Comparison of ENCODE assay signal across 13 cellular contexts in genomic region chr12:53198470-53199110, GRCh38. TPM values are rescaled to one million over a fixed set of nuclear protein-coding genes. Genes with fewer than 3 reads are reported as not detected.
DNase-seq lines count a peak whose midpoint lies in the region; ATAC-seq, FAIRE-seq and TF ChIP-seq lines count a peak whose summit lies in the region.
"Had no signal": no experiment of that assay in that cellular context is flagged by ENCODE, and none has a peak within 500 bp of the region (broad histone marks: within the 10 kb centered on the region; RNA-seq: fewer than 3 reads in every experiment).

No MANE protein-coding gene starts in this region.

- peak overlapping the region; percentile 99 for H3K9ac ChIP-seq in MM.1S (ENCODE audit: low read length)
- H3K9ac ChIP-seq in neural progenitor cell = no peak overlapping the region
- H3K9ac ChIP-seq: SK-N-SH had no signal

- peak; percentile 53 to 85 (median 59) for ATAC-seq in natural killer cell

- peak overlapping the region; percentile 97 for H3K4me2 ChIP-seq in MM.1S (ENCODE audit: low read depth, low read length)
- no peak overlapping the region for H3K4me2 ChIP-seq in neural progenitor cell
- H3K4me2 ChIP-seq: SK-N-SH had no signal

- H3K4me1 Mint-ChIP-seq in activated T-helper 1 cell treated with anti-CD3 and anti-CD28 coated beads, Interleukin-12 subunit alpha, Interleukin-12 subunit beta, Interleukin-2, Interleukin-4 antibody, amounts not matched to agents 30 ng/mL and 10 ng/mL and 1 ng/mL, durations not matched to agents 14 hours and 24 hours and 36 hours (ENCODE audit: low read depth) = peaks cover 59% of the 10 kb centered on the region
- H3K4me1 Mint-ChIP-seq in natural killer cell (peaks cover 45 to 67% of the 10 kb centered on the region in 2 donors), neural progenitor cell (peaks cover 12% of the 10 kb centered on the region)

- intact Hi-C loops in activated T-helper 1 cell treated with anti-CD3 and anti-CD28 coated beads, Interleukin-12 subunit alpha, Interleukin-12 subunit beta, Interleukin-2, Interleukin-4 antibody, amounts not matched to agents 30 ng/mL and 10 ng/mL and 1 ng/mL, durations not matched to agents 14 hours and 24 hours and 36 hours (cut with micrococcal nuclease) = loop anchor here (1.0 kb wide), 2 partner anchors 8 to 39 kb away; no protein-coding TSS in a partner anchor
- intact Hi-C loops in natural killer cell (cut with micrococcal nuclease) (no loop called here), breast epithelium (cut with DNase I; ENCODE audit: low total_unique reads) (no loop called here)

- no peaks in the 10 kb centered on the region for H3K9me3 Mint-ChIP-seq in activated T-helper 1 cell treated with anti-CD3 and anti-CD28 coated beads, Interleukin-12 subunit alpha, Interleukin-12 subunit beta, Interleukin-2, Interleukin-4 antibody, amounts not matched to agents 30 ng/mL and 10 ng/mL and 1 ng/mL, durations not matched to agents 14 hours and 24 hours and 36 hours
- H3K9me3 Mint-ChIP-seq in natural killer cell = no peaks in the 10 kb centered on the region
- H3K9me3 Mint-ChIP-seq in neural progenitor cell = no peaks in the 10 kb centered on the region

- peak overlapping the region; percentile 60 for H3K4me3 Mint-ChIP-seq in activated T-helper 1 cell treated with anti-CD3 and anti-CD28 coated beads, Interleukin-12 subunit alpha, Interleukin-12 subunit beta, Interleukin-2, Interleukin-4 antibody, amounts not matched to agents 30 ng/mL and 10 ng/mL and 1 ng/mL, durations not matched to agents 14 hours and 24 hours and 36 hours
- H3K4me3 Mint-ChIP-seq in natural killer cell = peak overlapping the region; percentile 82
- no peak overlapping the region for H3K4me3 Mint-ChIP-seq in neural progenitor cell

- H3K36me3 ChIP-seq in MM.1S (replicated peaks; ENCODE audit: insufficient read depth, low read length) = peaks cover 54% of the 10 kb centered on the region
- no peaks in the 10 kb centered on the region for H3K36me3 ChIP-seq in neural progenitor cell
- H3K36me3 ChIP-seq in breast epithelium = no peaks in the 10 kb centered on the region
- H3K36me3 ChIP-seq: tibial artery had no signal

- no peak for TF ChIP-seq POLR2A in breast epithelium (IDR thresholded peaks at IDR 0.05)

- TF ChIP-seq CTCF in MM.1S (IDR thresholded peaks at IDR 0.05; ENCODE audit: low read length) (no peak), natural killer cell (IDR thresholded peaks at IDR 0.05) (no peak), neural progenitor cell (IDR thresholded peaks at IDR 0.05) (no peak), D721Med (IDR thresholded peaks at IDR 0.05; ENCODE audit: insufficient read depth, missing control alignments) (no peak), breast epithelium (IDR thresholded peaks at IDR 0.05) (no peak)

- peaks cover 57% of the 10 kb centered on the region for H3K36me3 Mint-ChIP-seq in activated T-helper 1 cell treated with anti-CD3 and anti-CD28 coated beads, Interleukin-12 subunit alpha, Interleukin-12 subunit beta, Interleukin-2, Interleukin-4 antibody, amounts not matched to agents 30 ng/mL and 10 ng/mL and 1 ng/mL, durations not matched to agents 14 hours and 24 hours and 36 hours (ENCODE audit: low read depth)
- H3K36me3 Mint-ChIP-seq in natural killer cell (peaks cover 6% of the 10 kb centered on the region), neural progenitor cell (no peaks in the 10 kb centered on the region)

- peaks cover 44% of the 10 kb centered on the region for H3K4me1 ChIP-seq in MM.1S (ENCODE audit: low read length)
- H3K4me1 ChIP-seq in neural progenitor cell = no peaks in the 10 kb centered on the region
- no peaks in the 10 kb centered on the region for H3K4me1 ChIP-seq in breast epithelium

- H3K27me3 Mint-ChIP-seq in activated T-helper 1 cell treated with anti-CD3 and anti-CD28 coated beads, Interleukin-12 subunit alpha, Interleukin-12 subunit beta, Interleukin-2, Interleukin-4 antibody, amounts not matched to agents 30 ng/mL and 10 ng/mL and 1 ng/mL, durations not matched to agents 14 hours and 24 hours and 36 hours (ENCODE audit: insufficient read depth) = no peaks in the 10 kb centered on the region
- H3K27me3 Mint-ChIP-seq in natural killer cell (ENCODE audit: low read depth in 2 of 2) (no peaks in the 10 kb centered on the region), neural progenitor cell (ENCODE audit: insufficient read depth, low read depth) (peaks cover 30% of the 10 kb centered on the region)

- peak overlapping the region; percentile 99 for H3K27ac ChIP-seq in MM.1S (ENCODE audit: low read length)
- no peak overlapping the region for H3K27ac ChIP-seq in neural progenitor cell
- no peak overlapping the region for H3K27ac ChIP-seq in breast epithelium

- peak; percentile 38 for DNase-seq in activated T-cell treated with anti-CD3 and anti-CD28 coated beads, Interleukin-2, amount 50 U/mL, for 1 hour
- DNase-seq in activated T-cell treated with anti-CD3 and anti-CD28 coated beads for 4 hours = no peak
- peak; percentile 56 for DNase-seq in MM.1S
- DNase-seq in activated T-helper 1 cell treated with anti-CD3 and anti-CD28 coated beads, Interleukin-12 subunit alpha, Interleukin-12 subunit beta, Interleukin-2, Interleukin-4 antibody, amounts not matched to agents 30 ng/mL and 10 ng/mL and 1 ng/mL, durations not matched to agents 14 hours and 24 hours and 36 hours (ENCODE audit: low spot score) = peak; percentile 17
- no peak for DNase-seq in natural killer cell
- DNase-seq in neural progenitor cell (ENCODE audit: low spot score) = no peak
- DNase-seq in D721Med (ENCODE audit: insufficient read length, low spot score) = no peak
- DNase-seq in breast epithelium (ENCODE audit: low spot score in 2 of 2) = no peak
- DNase-seq: DMS79, NCI-H1048, SK-N-SH, tibial artery had no signal

- H2AFZ ChIP-seq in MM.1S (ENCODE audit: low read length) = no peak overlapping the region
- H2AFZ ChIP-seq in neural progenitor cell (replicated peaks) = no peak overlapping the region

- H3K4me3 ChIP-seq in MM.1S (ENCODE audit: low read length) (peak overlapping the region; percentile 94), neural progenitor cell (no peak overlapping the region), breast epithelium (no peak overlapping the region)

- no peaks in the 10 kb centered on the region for H3K9me2 ChIP-seq in MM.1S (replicated peaks; ENCODE audit: insufficient read depth, low read length)
- H3K9me2 ChIP-seq: SK-N-SH had no signal

- peak overlapping the region; percentile 83 for H3K27ac Mint-ChIP-seq in activated T-helper 1 cell treated with anti-CD3 and anti-CD28 coated beads, Interleukin-12 subunit alpha, Interleukin-12 subunit beta, Interleukin-2, Interleukin-4 antibody, amounts not matched to agents 30 ng/mL and 10 ng/mL and 1 ng/mL, durations not matched to agents 14 hours and 24 hours and 36 hours
- H3K27ac Mint-ChIP-seq in natural killer cell (peak overlapping the region; percentile 52 to 86), neural progenitor cell (no peak overlapping the region)

- peaks cover 38% of the 10 kb centered on the region for H4K20me1 ChIP-seq in MM.1S (ENCODE audit: insufficient read depth, low read length)
- no peaks in the 10 kb centered on the region for H4K20me1 ChIP-seq in neural progenitor cell (ENCODE audit: low read depth)

- H3K9me3 ChIP-seq in MM.1S (replicated peaks; ENCODE audit: insufficient read depth, low read length) = no peaks in the 10 kb centered on the region
- no peaks in the 10 kb centered on the region for H3K9me3 ChIP-seq in neural progenitor cell (ENCODE audit: low read depth)
- no peaks in the 10 kb centered on the region for H3K9me3 ChIP-seq in breast epithelium
- H3K9me3 ChIP-seq: SK-N-SH, tibial artery had no signal

- H3K79me2 ChIP-seq in MM.1S (ENCODE audit: low read length) (peaks cover 94% of the 10 kb centered on the region), neural progenitor cell (ENCODE audit: low read depth) (no peaks in the 10 kb centered on the region)

- peaks cover 97% of the 10 kb centered on the region for H3F3A ChIP-seq in MM.1S (ENCODE audit: insufficient read depth, low read length)
- H3F3A ChIP-seq in neural progenitor cell (ENCODE audit: low read depth) = no peaks in the 10 kb centered on the region

- no peaks in the 10 kb centered on the region for H3K27me3 ChIP-seq in MM.1S (replicated peaks; ENCODE audit: insufficient read depth, low read length)
- H3K27me3 ChIP-seq in neural progenitor cell = peaks cover 86% of the 10 kb centered on the region
- no peaks in the 10 kb centered on the region for H3K27me3 ChIP-seq in breast epithelium
- H3K27me3 ChIP-seq: tibial artery had no signal

- no peak for FAIRE-seq in D721Med (lab: Jason Lieb, UNC)
- FAIRE-seq: keratinocyte had no signal

RNA-seq across cellular contexts. Expression of gene ITGB7, which starts 8.5 kb away (rescaled TPM):
- 258 and 266 TPM in 2 replicates for total RNA-seq in activated T-helper 1 cell treated with anti-CD3 and anti-CD28 coated beads, Interleukin-12 subunit alpha, Interleukin-12 subunit beta, Interleukin-2, Interleukin-4 antibody, amounts not matched to agents 30 ng/mL and 10 ng/mL and 1 ng/mL, durations not matched to agents 14 hours and 24 hours and 36 hours
- 100 to 1,000 TPM; 329 to 441 (median 439) TPM for total RNA-seq in natural killer cell
- 0.43 TPM in 1 of 2 replicates, not detected in the other for total RNA-seq in neural progenitor cell (ENCODE audit: low replicate concordance)
- total RNA-seq in breast epithelium = 1 to 10 TPM; 1.1 to 2.9 (median 2.9) TPM

RNA-seq across cellular contexts. Expression of gene CSAD, which starts 17.9 kb away (rescaled TPM):
- 21.7 and 22.6 TPM in 2 replicates for total RNA-seq in activated T-helper 1 cell treated with anti-CD3 and anti-CD28 coated beads, Interleukin-12 subunit alpha, Interleukin-12 subunit beta, Interleukin-2, Interleukin-4 antibody, amounts not matched to agents 30 ng/mL and 10 ng/mL and 1 ng/mL, durations not matched to agents 14 hours and 24 hours and 36 hours
- total RNA-seq in natural killer cell (10 to 100 TPM; 50.8 to 54.4 (median 53.0) TPM), neural progenitor cell (ENCODE audit: low replicate concordance) (26.9 and 33.0 TPM in 2 replicates), breast epithelium (10 to 100 TPM; 60.2 to 74.1 (median 68.8) TPM)

RNA-seq across cellular contexts. Expression of gene ZNF740, which starts 18.1 kb away (rescaled TPM):
- 48.1 and 52.8 TPM in 2 replicates for total RNA-seq in activated T-helper 1 cell treated with anti-CD3 and anti-CD28 coated beads, Interleukin-12 subunit alpha, Interleukin-12 subunit beta, Interleukin-2, Interleukin-4 antibody, amounts not matched to agents 30 ng/mL and 10 ng/mL and 1 ng/mL, durations not matched to agents 14 hours and 24 hours and 36 hours
- total RNA-seq in natural killer cell (10 to 100 TPM; 37.1 to 65.9 (median 45.3) TPM), neural progenitor cell (ENCODE audit: low replicate concordance) (38.4 and 40.4 TPM in 2 replicates), breast epithelium (10 to 100 TPM; 17.9 to 22.0 (median 19.3) TPM)

RNA-seq across cellular contexts. Expression of gene RARG, which starts 33.4 kb away (rescaled TPM):
- total RNA-seq in activated T-helper 1 cell treated with anti-CD3 and anti-CD28 coated beads, Interleukin-12 subunit alpha, Interleukin-12 subunit beta, Interleukin-2, Interleukin-4 antibody, amounts not matched to agents 30 ng/mL and 10 ng/mL and 1 ng/mL, durations not matched to agents 14 hours and 24 hours and 36 hours = 58.6 and 61.6 TPM in 2 replicates
- total RNA-seq in natural killer cell (10 to 100 TPM; 24.0 to 30.6 (median 27.5) TPM), neural progenitor cell (ENCODE audit: low replicate concordance) (17.0 and 30.9 TPM in 2 replicates), breast epithelium (10 to 100 TPM; 12.2 to 39.8 (median 23.3) TPM)

Comparison
In these comparisons a context has a peak if more than half of its experiments do, and no peak if none do; other contexts are left out.
1. DNase-seq: peak in activated T-cell treated with anti-CD3 and anti-CD28 coated beads, Interleukin-2, amount 50 U/mL, for 1 hour (single experiment), MM.1S (single experiment) and activated T-helper 1 cell treated with anti-CD3 and anti-CD28 coated beads, Interleukin-12 subunit alpha, Interleukin-12 subunit beta, Interleukin-2, Interleukin-4 antibody, amounts not matched to agents 30 ng/mL and 10 ng/mL and 1 ng/mL, durations not matched to agents 14 hours and 24 hours and 36 hours (single experiment); none in activated T-cell treated with anti-CD3 and anti-CD28 coated beads for 4 hours (single experiment), natural killer cell (single experiment), neural progenitor cell (single experiment), D721Med (single experiment) and breast epithelium (0 of 2).
2. RNA of gene ITGB7, which starts 8.5 kb away (total RNA-seq): 329 to 441 TPM in natural killer cell and 258 to 266 TPM in activated T-helper 1 cell treated with anti-CD3 and anti-CD28 coated beads, Interleukin-12 subunit alpha, Interleukin-12 subunit beta, Interleukin-2, Interleukin-4 antibody, amounts not matched to agents 30 ng/mL and 10 ng/mL and 1 ng/mL, durations not matched to agents 14 hours and 24 hours and 36 hours; 1.1 to 2.9 TPM in breast epithelium and 0.43 TPM in neural progenitor cell; every median in the first group is over 10 times any median in the second.